Comparison of ENCODE assay signal across 12 cellular contexts in the genomic region with DNA sequence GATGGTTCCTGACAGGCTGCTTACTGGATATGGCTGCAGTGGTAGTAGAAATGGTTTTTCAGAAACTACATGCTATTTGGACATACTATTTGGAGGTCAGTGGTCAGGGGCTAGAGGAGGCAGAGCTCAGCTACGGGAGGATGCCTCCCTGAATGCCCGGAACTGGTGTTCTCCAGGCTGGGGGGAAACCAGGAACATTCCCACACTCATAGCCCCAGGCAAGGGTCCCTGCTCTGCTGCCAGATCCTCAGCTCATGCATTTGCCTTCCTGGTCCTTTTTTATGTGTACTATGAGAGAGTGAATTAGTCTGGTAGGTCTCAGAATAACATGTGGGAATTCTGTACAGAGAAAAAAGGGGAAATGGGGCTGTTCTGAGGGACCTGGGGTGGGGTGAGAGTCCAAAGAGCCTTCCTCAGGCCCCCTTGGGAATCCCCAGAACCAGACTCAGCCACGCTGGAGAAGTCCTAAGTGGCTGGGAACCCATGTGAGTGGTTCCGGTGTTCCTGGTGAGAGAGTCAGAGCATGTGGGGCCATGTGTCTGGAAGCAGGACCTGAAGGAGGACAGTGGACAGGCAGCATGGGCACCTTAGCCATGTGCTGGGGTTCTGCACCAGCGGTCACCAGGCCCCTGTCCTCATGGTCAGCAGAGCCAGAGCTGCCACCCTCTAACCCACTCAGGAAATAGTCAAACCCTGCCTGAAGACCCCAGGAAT. TPM values are rescaled to one million over a fixed set of nuclear protein-coding genes. Genes with fewer than 3 reads are reported as not detected.
DNase-seq lines count a peak whose midpoint lies in the region; ATAC-seq, FAIRE-seq and TF ChIP-seq lines count a peak whose summit lies in the region.
"Had no signal": no experiment of that assay in that cellular context is flagged by ENCODE, and none has a peak within 500 bp of the region (broad histone marks: within the 10 kb centered on the region; RNA-seq: fewer than 3 reads in every experiment).

No MANE protein-coding gene starts in this region.

- H3K4me3 ChIP-seq in HEK293 (ENCODE audit: low read depth, low read length) (no peak overlapping the region), adipocyte (ENCODE audit: low read length) (no peak overlapping the region), suprapubic skin (no peak overlapping the region)

- H3K4me1 ChIP-seq in HEK293 (ENCODE audit: control insufficient read depth, insufficient read depth, low read length) (peaks cover 14% of the 10 kb centered on the region), adipocyte (ENCODE audit: control insufficient read depth, insufficient read depth, low read length) (peaks cover 43% of the 10 kb centered on the region), suprapubic skin (peaks cover 62% of the 10 kb centered on the region)

- H3K27ac ChIP-seq in HEK293 (ENCODE audit: extremely low read depth, low read depth, low read length), result peak overlapping the region; percentile 43; the same call in 1 of the 2 replicates
- peak overlapping the region; percentile 42 for H3K27ac ChIP-seq in suprapubic skin

- H3K36me3 Mint-ChIP-seq in memory B cell, result peaks cover 2% of the 10 kb centered on the region
- H3K36me3 Mint-ChIP-seq: natural killer cell had no signal

- CTCF ChIA-PET in HEK293 (lab: Yijun Ruan, JAX), result interaction anchor here (0.5 to 0.9 kb wide), 5 partner anchors 7 to 1029 kb away, joined by 3 to 4 read pairs (median 3); no protein-coding TSS in a partner anchor

- TF ChIP-seq CTCF in HEK293 (tag by site-specific recombination; IDR thresholded peaks at IDR 0.05) (no peak), suprapubic skin (IDR thresholded peaks at IDR 0.05) (no peak)

- no peak for ATAC-seq in memory B cell (ENCODE audit: low read depth)
- no peak for ATAC-seq in HG03175 (IDR thresholded peaks at IDR 0.05; ENCODE audit: unreplicated experiment)
- no peak for ATAC-seq in GM21529 (IDR thresholded peaks at IDR 0.05; ENCODE audit: unreplicated experiment)
- ATAC-seq: natural killer cell had no signal

- DNase-seq in adipocyte (ENCODE audit: low read depth) (no peak), memory B cell (ENCODE audit: low spot score in 2 of 2) (no peak), suprapubic skin (ENCODE audit: low spot score in 2 of 2) (no peak), RCC 7860 (ENCODE audit: low spot score) (no peak)
- DNase-seq: DMS79; erythroblast; natural killer cell; OCI-M1; stimulated activated CD8-positive, alpha-beta memory T cell treated with anti-CD3 and anti-CD28 coated beads, Interleukin-4, amount 100 ng/mL, for 48 hours had no signal

- FAIRE-seq in RCC 7860 (lab: Jason Lieb, UNC), result no peak

- POLR2A ChIA-PET in HEK293 (lab: Yijun Ruan, JAX), result no interaction called here

- no peak for TF ChIP-seq POLR2A in suprapubic skin (IDR thresholded peaks at IDR 0.05)

- peak overlapping the region; percentile 69 for H3K27ac Mint-ChIP-seq in memory B cell
- H3K27ac Mint-ChIP-seq: natural killer cell had no signal

- no peaks in the 10 kb centered on the region for H3K27me3 ChIP-seq in adipocyte (replicated peaks; ENCODE audit: control insufficient read depth, insufficient read depth, low read length)
- H3K27me3 ChIP-seq in suprapubic skin, result no peaks in the 10 kb centered on the region

- H3K4me3 Mint-ChIP-seq in memory B cell, result no peak overlapping the region
- H3K4me3 Mint-ChIP-seq: natural killer cell had no signal

- H3K9me3 Mint-ChIP-seq in memory B cell, result no peaks in the 10 kb centered on the region
- H3K9me3 Mint-ChIP-seq: natural killer cell had no signal

- peak overlapping the region; percentile 0 for H3K9ac ChIP-seq in adipocyte (ENCODE audit: low read length)

- peaks cover 38% of the 10 kb centered on the region for H3K4me1 Mint-ChIP-seq in memory B cell

- no peaks in the 10 kb centered on the region for H3K9me3 ChIP-seq in HEK293 (ENCODE audit: control insufficient read depth, insufficient read depth, low read depth, low read length)
- H3K9me3 ChIP-seq in adipocyte (ENCODE audit: control insufficient read depth, low read length), result no peaks in the 10 kb centered on the region
- no peaks in the 10 kb centered on the region for H3K9me3 ChIP-seq in suprapubic skin

- no peak for TF ChIP-seq EP300 in suprapubic skin (IDR thresholded peaks at IDR 0.05)

- no peaks in the 10 kb centered on the region for H3K27me3 Mint-ChIP-seq in memory B cell

- WGBS in suprapubic skin, result 76% methylated on average over 5 of the region's 5 CpGs

- H3K36me3 ChIP-seq in HEK293 (ENCODE audit: control insufficient read depth in 2 of 2, insufficient read depth in 1 of 2, low read length in 2 of 2), result no peaks in the 10 kb centered on the region
- no peaks in the 10 kb centered on the region for H3K36me3 ChIP-seq in adipocyte (ENCODE audit: control insufficient read depth, insufficient read depth, low read length, severe bottlenecking)
- H3K36me3 ChIP-seq in suprapubic skin, result no peaks in the 10 kb centered on the region

TF ChIP-seq in HEK293, 187 proteins besides CTCF, POLR2A, EP300 and RAD21:
- TF ChIP-seq ZNF558 (tag by site-specific recombination; IDR thresholded peaks at IDR 0.05) (no peak), ZNF133 (tag by site-specific recombination; IDR thresholded peaks at IDR 0.05) (no peak), ZNF335 (tag by site-specific recombination; conservative IDR thresholded peaks at IDR 0.05) (peak; percentile 48; the same call in 1 of the 2 replicates), ZNF837 (tag by site-specific recombination; IDR thresholded peaks at IDR 0.05) (no peak)
- TF ChIP-seq, protein P1, sequence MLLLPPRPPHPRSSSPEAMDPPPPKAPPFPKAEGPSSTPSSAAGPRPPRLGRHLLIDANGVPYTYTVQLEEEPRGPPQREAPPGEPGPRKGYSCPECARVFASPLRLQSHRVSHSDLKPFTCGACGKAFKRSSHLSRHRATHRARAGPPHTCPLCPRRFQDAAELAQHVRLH (tag by site-specific recombination; IDR thresholded peaks at IDR 0.05), result no peak
- TF ChIP-seq, protein P2, sequence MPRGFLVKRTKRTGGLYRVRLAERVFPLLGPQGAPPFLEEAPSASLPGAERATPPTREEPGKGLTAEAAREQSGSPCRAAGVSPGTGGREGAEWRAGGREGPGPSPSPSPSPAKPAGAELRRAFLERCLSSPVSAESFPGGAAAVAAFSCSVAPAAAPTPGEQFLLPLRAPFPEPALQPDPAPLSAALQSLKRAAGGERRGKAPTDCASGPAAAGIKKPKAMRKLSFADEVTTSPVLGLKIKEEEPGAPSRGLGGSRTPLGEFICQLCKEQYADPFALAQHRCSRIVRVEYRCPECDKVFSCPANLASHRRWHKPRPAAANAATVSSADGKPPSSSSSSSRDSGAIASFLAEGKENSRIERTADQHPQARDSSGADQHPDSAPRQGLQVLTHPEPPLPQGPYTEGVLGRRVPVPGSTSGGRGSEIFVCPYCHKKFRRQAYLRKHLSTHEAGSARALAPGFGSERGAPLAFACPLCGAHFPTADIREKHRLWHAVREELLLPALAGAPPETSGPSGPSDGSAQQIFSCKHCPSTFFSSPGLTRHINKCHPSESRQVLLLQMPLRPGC (tag by site-specific recombination; IDR thresholded peaks at IDR 0.05), result no peak

RNA-seq across cellular contexts. Expression of gene MYL9, which starts 58.0 kb away (rescaled TPM):
- total RNA-seq in suprapubic skin, result 10 to 100 TPM; 29.4 to 34.0 (median 30.7) TPM
